ENCODE assay signal across 1 cellular context in genomic region chr16:50692999-50693781, GRCh38.
A peak's percentile ranks its signal among the peaks of the same experiment; 100 is the strongest.
TF ChIP-seq lines count a peak whose summit lies in the region.

Gene NOD2 (plus strand): TSS chr16:50693606. CDS start chr16:50699496, 5,890 bp downstream.

TF ChIP-seq in HEK293, 187 proteins besides CTCF, POLR2A, EP300 and RAD21 (continued from another document):
- TF ChIP-seq ZNF518A (tag by site-specific recombination; conservative IDR thresholded peaks at IDR 0.05; ENCODE audit: low read depth) (no peak), ZNF707 (tag by site-specific recombination; IDR thresholded peaks at IDR 0.05) (no peak), ZXDB (tag by site-specific recombination; IDR thresholded peaks at IDR 0.05) (no peak), ZNF580 (tag by site-specific recombination; IDR thresholded peaks at IDR 0.05) (no peak), HOXC10 (CRISPR knock-in tag; IDR thresholded peaks at IDR 0.05) (no peak), ZNF488 (tag by site-specific recombination; IDR thresholded peaks at IDR 0.05) (0 out of 2 replicates have a peak, but pooled peaks have one; percentile 5), INSM2 (tag by site-specific recombination; IDR thresholded peaks at IDR 0.05) (no peak), PRDM10 (tag by site-specific recombination; IDR thresholded peaks at IDR 0.05) (no peak; the same call in 1 of the 2 replicates), ZNF211 (tag by site-specific recombination; IDR thresholded peaks at IDR 0.05; ENCODE audit: low read depth) (no peak), PRDM1 (tag by site-specific recombination; IDR thresholded peaks at IDR 0.05) (no peak), ZNF645 (tag by site-specific recombination; IDR thresholded peaks at IDR 0.05) (no peak), ZNF302 (tag by site-specific recombination; IDR thresholded peaks at IDR 0.05; ENCODE audit: low read depth) (no peak), ZNF239 (tag by site-specific recombination; IDR thresholded peaks at IDR 0.05) (no peak; the same call in 1 of the 2 replicates), ZNF223 (tag by site-specific recombination; IDR thresholded peaks at IDR 0.05) (no peak), ZNF155 (tag by site-specific recombination; IDR thresholded peaks at IDR 0.05) (0 out of 2 replicates have a peak, but pooled peaks have one; percentile 7), ZNF670 (tag by site-specific recombination; IDR thresholded peaks at IDR 0.05; ENCODE audit: low read depth) (no peak), HOXD13 (CRISPR knock-in tag; IDR thresholded peaks at IDR 0.05; ENCODE audit: borderline replicate concordance) (no peak), SCRT2 (tag by site-specific recombination; IDR thresholded peaks at IDR 0.05) (no peak), ZBTB20 (tag by site-specific recombination; IDR thresholded peaks at IDR 0.05) (peak; percentile 47; the same call in 1 of the 2 replicates), ZNF677 (tag by site-specific recombination; IDR thresholded peaks at IDR 0.05) (no peak), ZFHX2 (tag by site-specific recombination; conservative IDR thresholded peaks at IDR 0.05) (peak; percentile 68), MYNN (tag by site-specific recombination; IDR thresholded peaks at IDR 0.05; ENCODE audit: borderline replicate concordance) (no peak), ZNF560 (tag by site-specific recombination; IDR thresholded peaks at IDR 0.05; ENCODE audit: borderline replicate concordance) (no peak), ZNF311 (tag by site-specific recombination; IDR thresholded peaks at IDR 0.05; ENCODE audit: borderline replicate concordance) (no peak)
